In the genomic region with DNA sequence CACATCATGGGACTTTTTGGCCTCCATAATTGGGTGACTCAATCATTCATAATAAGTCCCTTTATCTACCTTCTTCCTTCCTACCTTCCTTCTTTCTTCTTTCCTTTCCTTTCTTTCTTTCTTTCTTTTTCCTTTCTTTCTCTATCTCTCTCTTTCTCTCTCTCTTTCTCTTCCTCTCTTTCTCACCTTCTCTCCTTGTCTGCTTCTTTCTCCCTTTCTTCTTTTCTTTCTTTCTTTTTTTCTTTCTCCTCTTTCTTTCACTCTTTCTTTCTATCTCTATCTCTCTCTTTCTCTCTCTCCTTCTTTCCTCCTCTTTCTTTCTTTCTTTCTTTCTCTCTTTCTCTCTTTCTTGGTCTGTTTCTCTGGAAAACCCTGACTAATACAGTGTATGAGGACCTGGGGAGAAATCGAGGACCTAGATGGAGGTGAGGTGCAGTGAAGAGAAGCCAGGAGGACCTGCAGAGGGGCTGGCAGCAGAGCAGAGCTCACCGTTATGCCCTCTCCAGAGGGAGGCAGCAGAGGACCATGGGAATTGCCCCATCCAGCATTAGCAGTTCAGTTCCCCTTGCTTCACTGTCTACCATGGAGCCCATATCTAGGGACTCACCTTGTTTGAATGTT, we compare ENCODE assay signal across 8 cellular contexts. TPM values are rescaled to one million over a fixed set of nuclear protein-coding genes. Genes with fewer than 3 reads are reported as not detected.
DNase-seq lines count a peak whose midpoint lies in the region; ATAC-seq and TF ChIP-seq lines count a peak whose summit lies in the region.

No MANE protein-coding gene starts in this region.

- H3K9me3 Mint-ChIP-seq in Caco-2 (ENCODE audit: unreplicated experiment) (no peaks in the 10 kb centered on the region), brain (peaks cover 3 to 9% (median 5%) of the 10 kb centered on the region in 5 experiments)
- no peaks in the 10 kb centered on the region for H3K9me3 Mint-ChIP-seq in activated T-helper 1 cell treated with anti-CD3 and anti-CD28 coated beads, Interleukin-12 subunit alpha, Interleukin-12 subunit beta, Interleukin-2, Interleukin-4 antibody, amounts not matched to agents 30 ng/mL and 10 ng/mL and 1 ng/mL, durations not matched to agents 14 hours and 24 hours and 36 hours

- DNase-seq in Caco-2 (peak; percentile 68 to 74), HS-27A (ENCODE audit: low read depth) (peak; percentile 5), RKO (ENCODE audit: low spot score) (peak; percentile 42), lower lobe of right lung (no peak), NCI-H187 treated with DMSO at 0.1 percent for 48 hours (lab: John Stamatoyannopoulos, UW) (no peak)
- no peak for DNase-seq in activated T-helper 1 cell treated with anti-CD3 and anti-CD28 coated beads, Interleukin-12 subunit alpha, Interleukin-12 subunit beta, Interleukin-2, Interleukin-4 antibody, amounts not matched to agents 30 ng/mL and 10 ng/mL and 1 ng/mL, durations not matched to agents 14 hours and 24 hours and 36 hours (ENCODE audit: low spot score)

- BruUV-seq in Caco-2 (replicated peaks; lab: Mats Ljungman, UMichigan), result no TSS peak

- H3K27ac Mint-ChIP-seq in Caco-2 (ENCODE audit: unreplicated experiment), result no peak overlapping the region
- H3K27ac Mint-ChIP-seq in brain, result peak overlapping the region in 1 of 5 experiments; percentile 23
- H3K27ac Mint-ChIP-seq in activated T-helper 1 cell treated with anti-CD3 and anti-CD28 coated beads, Interleukin-12 subunit alpha, Interleukin-12 subunit beta, Interleukin-2, Interleukin-4 antibody, amounts not matched to agents 30 ng/mL and 10 ng/mL and 1 ng/mL, durations not matched to agents 14 hours and 24 hours and 36 hours, result no peak overlapping the region

- intact Hi-C loops in Caco-2 (cut with micrococcal nuclease; ENCODE audit: unreplicated experiment) (loop anchor here (1.0 to 5.0 kb wide), 4 partner anchors 54 to 271 kb away; a partner anchor contains a TSS), lower lobe of right lung (cut with DNase I) (no loop called here)
- intact Hi-C loops in activated T-helper 1 cell treated with anti-CD3 and anti-CD28 coated beads, Interleukin-12 subunit alpha, Interleukin-12 subunit beta, Interleukin-2, Interleukin-4 antibody, amounts not matched to agents 30 ng/mL and 10 ng/mL and 1 ng/mL, durations not matched to agents 14 hours and 24 hours and 36 hours (cut with micrococcal nuclease), result loop anchor here (1.0 to 5.0 kb wide), 3 partner anchors 141 to 266 kb away; no protein-coding TSS in a partner anchor

- H3K27me3 ChIP-seq in Caco-2 (replicated peaks; ENCODE audit: control insufficient read depth, insufficient read depth, low read length), result peaks cover 3% of the 10 kb centered on the region
- peaks cover 31% of the 10 kb centered on the region for H3K27me3 ChIP-seq in lower lobe of right lung (ENCODE audit: low read depth)

- H3K27ac ChIP-seq in lower lobe of right lung, result no peak overlapping the region

- H3K4me1 Mint-ChIP-seq in Caco-2 (ENCODE audit: low read depth, unreplicated experiment), result peaks cover 6% of the 10 kb centered on the region
- peaks cover 62% of the 10 kb centered on the region for H3K4me1 Mint-ChIP-seq in brain
- no peaks in the 10 kb centered on the region for H3K4me1 Mint-ChIP-seq in activated T-helper 1 cell treated with anti-CD3 and anti-CD28 coated beads, Interleukin-12 subunit alpha, Interleukin-12 subunit beta, Interleukin-2, Interleukin-4 antibody, amounts not matched to agents 30 ng/mL and 10 ng/mL and 1 ng/mL, durations not matched to agents 14 hours and 24 hours and 36 hours (ENCODE audit: low read depth)

- no peaks in the 10 kb centered on the region for H3K36me3 ChIP-seq in Caco-2 (ENCODE audit: control insufficient read depth, insufficient read depth, low read length)
- H3K36me3 ChIP-seq in lower lobe of right lung, result no peaks in the 10 kb centered on the region

- POLR2A ChIA-PET in Caco-2 (lab: Charles Lee), result no interaction called here

- H3K4me3 Mint-ChIP-seq in Caco-2 (ENCODE audit: unreplicated experiment) (no peak overlapping the region), brain (no peak overlapping the region)
- H3K4me3 Mint-ChIP-seq in activated T-helper 1 cell treated with anti-CD3 and anti-CD28 coated beads, Interleukin-12 subunit alpha, Interleukin-12 subunit beta, Interleukin-2, Interleukin-4 antibody, amounts not matched to agents 30 ng/mL and 10 ng/mL and 1 ng/mL, durations not matched to agents 14 hours and 24 hours and 36 hours, result no peak overlapping the region

- ATAC-seq in lower lobe of right lung (peak; percentile 50 to 64), HG02678 (IDR thresholded peaks at IDR 0.05; ENCODE audit: unreplicated experiment) (no peak)

- H3K9me3 ChIP-seq in Caco-2 (no peaks in the 10 kb centered on the region), lower lobe of right lung (no peaks in the 10 kb centered on the region)

- CTCF ChIA-PET in Caco-2 (lab: Charles Lee), result interaction anchor here (0.6 to 2.7 kb wide), 11 partner anchors 9 to 287 kb away, joined by 3 to 28 read pairs (median 5); a partner anchor contains a TSS

- H3K4me3 ChIP-seq in Caco-2 (ENCODE audit: low read depth, low read length) (no peak overlapping the region), lower lobe of right lung (no peak overlapping the region)

- H3K27me3 Mint-ChIP-seq in Caco-2 (ENCODE audit: insufficient read depth, unreplicated experiment), result peaks cover 37% of the 10 kb centered on the region
- peaks cover 23% of the 10 kb centered on the region for H3K27me3 Mint-ChIP-seq in brain
- H3K27me3 Mint-ChIP-seq in activated T-helper 1 cell treated with anti-CD3 and anti-CD28 coated beads, Interleukin-12 subunit alpha, Interleukin-12 subunit beta, Interleukin-2, Interleukin-4 antibody, amounts not matched to agents 30 ng/mL and 10 ng/mL and 1 ng/mL, durations not matched to agents 14 hours and 24 hours and 36 hours (ENCODE audit: insufficient read depth), result peaks cover 30% of the 10 kb centered on the region

- TF ChIP-seq CTCF in Caco-2 (IDR thresholded peaks at IDR 0.05; ENCODE audit: insufficient read depth in 1 of 2, low read depth in 1 of 2, low read length in 1 of 2, severe bottlenecking in 1 of 2, unreplicated experiment in 1 of 2) (peak; percentile 58 to 81), brain (conservative IDR thresholded peaks at IDR 0.05) (peak; percentile 39 to 52), lower lobe of right lung (IDR thresholded peaks at IDR 0.05) (peak; percentile 19)

- H3K4me1 ChIP-seq in Caco-2, result no peaks in the 10 kb centered on the region
- H3K4me1 ChIP-seq in lower lobe of right lung, result no peaks in the 10 kb centered on the region

- H3K36me3 Mint-ChIP-seq in Caco-2 (ENCODE audit: insufficient read depth, unreplicated experiment) (no peaks in the 10 kb centered on the region), brain (no peaks in the 10 kb centered on the region)
- H3K36me3 Mint-ChIP-seq in activated T-helper 1 cell treated with anti-CD3 and anti-CD28 coated beads, Interleukin-12 subunit alpha, Interleukin-12 subunit beta, Interleukin-2, Interleukin-4 antibody, amounts not matched to agents 30 ng/mL and 10 ng/mL and 1 ng/mL, durations not matched to agents 14 hours and 24 hours and 36 hours (ENCODE audit: low read depth), result no peaks in the 10 kb centered on the region

RNA-seq across cellular contexts. Expression of a gene that starts 52.7 kb away (rescaled TPM):
- total RNA-seq in Caco-2 (2022) (19.6 and 20.0 TPM in 2 replicates), lower lobe of right lung (17.3 TPM)
- polyA plus RNA-seq in brain (ENCODE audit: insufficient read depth, low read depth, low replicate concordance), result 9.5 TPM
- total RNA-seq in activated T-helper 1 cell treated with anti-CD3 and anti-CD28 coated beads, Interleukin-12 subunit alpha, Interleukin-12 subunit beta, Interleukin-2, Interleukin-4 antibody, amounts not matched to agents 30 ng/mL and 10 ng/mL and 1 ng/mL, durations not matched to agents 14 hours and 24 hours and 36 hours, result 19.7 and 22.2 TPM in 2 replicates

Comparison
In these comparisons a context has a peak if more than half of its experiments do, and no peak if none do; other contexts are left out.
1. DNase-seq: peak in Caco-2 (2 of 2), HS-27A (single experiment) and RKO (single experiment); none in lower lobe of right lung (single experiment), activated T-helper 1 cell treated with anti-CD3 and anti-CD28 coated beads, Interleukin-12 subunit alpha, Interleukin-12 subunit beta, Interleukin-2, Interleukin-4 antibody, amounts not matched to agents 30 ng/mL and 10 ng/mL and 1 ng/mL, durations not matched to agents 14 hours and 24 hours and 36 hours (single experiment) and NCI-H187 treated with DMSO at 0.1 percent for 48 hours (single experiment).
2. CTCF ChIP-seq: peak in every context shown above with its lines; median percentile 70 in Caco-2; 46 in brain; 19 in lower lobe of right lung.